2 cellular contexts compared by ENCODE assay signal in the genomic region with DNA sequence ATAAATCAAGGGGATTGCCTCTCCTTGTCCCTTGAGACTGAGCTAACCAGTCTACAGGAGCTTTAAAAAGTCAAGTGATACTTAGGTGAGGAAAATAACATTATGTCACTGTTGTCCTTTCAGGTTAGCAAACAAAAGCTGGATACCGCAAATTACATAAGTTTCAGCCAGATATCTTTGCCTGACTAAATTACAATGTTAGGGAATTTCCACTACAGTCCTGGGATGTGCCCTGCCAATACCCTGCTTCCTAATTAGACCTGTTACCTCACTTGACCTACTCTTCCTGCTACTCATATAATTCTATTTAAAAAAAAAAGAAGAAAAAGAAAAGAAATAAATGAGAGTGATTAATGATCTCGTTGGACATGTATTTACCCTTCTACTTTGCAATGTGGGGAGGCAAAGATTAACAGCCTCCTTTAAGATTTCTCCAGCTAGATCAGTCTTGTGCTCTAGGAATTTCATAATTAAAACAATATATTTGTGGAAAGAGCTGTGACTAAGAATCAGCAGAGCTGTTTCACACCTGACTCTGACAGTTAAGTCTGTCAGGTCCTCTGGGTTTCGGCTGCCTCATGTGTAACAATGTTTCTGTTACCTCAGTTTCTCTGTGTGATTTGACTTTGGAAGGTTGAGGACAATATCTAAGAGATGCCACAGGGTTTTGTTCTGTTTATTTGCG.
TF ChIP-seq lines count a peak whose summit lies in the region.

No MANE protein-coding gene starts in this region.

TF ChIP-seq in A549, 52 proteins besides CTCF, POLR2A, EP300 and RAD21:
- TF ChIP-seq, protein P1, sequence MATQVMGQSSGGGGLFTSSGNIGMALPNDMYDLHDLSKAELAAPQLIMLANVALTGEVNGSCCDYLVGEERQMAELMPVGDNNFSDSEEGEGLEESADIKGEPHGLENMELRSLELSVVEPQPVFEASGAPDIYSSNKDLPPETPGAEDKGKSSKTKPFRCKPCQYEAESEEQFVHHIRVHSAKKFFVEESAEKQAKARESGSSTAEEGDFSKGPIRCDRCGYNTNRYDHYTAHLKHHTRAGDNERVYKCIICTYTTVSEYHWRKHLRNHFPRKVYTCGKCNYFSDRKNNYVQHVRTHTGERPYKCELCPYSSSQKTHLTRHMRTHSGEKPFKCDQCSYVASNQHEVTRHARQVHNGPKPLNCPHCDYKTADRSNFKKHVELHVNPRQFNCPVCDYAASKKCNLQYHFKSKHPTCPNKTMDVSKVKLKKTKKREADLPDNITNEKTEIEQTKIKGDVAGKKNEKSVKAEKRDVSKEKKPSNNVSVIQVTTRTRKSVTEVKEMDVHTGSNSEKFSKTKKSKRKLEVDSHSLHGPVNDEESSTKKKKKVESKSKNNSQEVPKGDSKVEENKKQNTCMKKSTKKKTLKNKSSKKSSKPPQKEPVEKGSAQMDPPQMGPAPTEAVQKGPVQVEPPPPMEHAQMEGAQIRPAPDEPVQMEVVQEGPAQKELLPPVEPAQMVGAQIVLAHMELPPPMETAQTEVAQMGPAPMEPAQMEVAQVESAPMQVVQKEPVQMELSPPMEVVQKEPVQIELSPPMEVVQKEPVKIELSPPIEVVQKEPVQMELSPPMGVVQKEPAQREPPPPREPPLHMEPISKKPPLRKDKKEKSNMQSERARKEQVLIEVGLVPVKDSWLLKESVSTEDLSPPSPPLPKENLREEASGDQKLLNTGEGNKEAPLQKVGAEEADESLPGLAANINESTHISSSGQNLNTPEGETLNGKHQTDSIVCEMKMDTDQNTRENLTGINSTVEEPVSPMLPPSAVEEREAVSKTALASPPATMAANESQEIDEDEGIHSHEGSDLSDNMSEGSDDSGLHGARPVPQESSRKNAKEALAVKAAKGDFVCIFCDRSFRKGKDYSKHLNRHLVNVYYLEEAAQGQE (IDR thresholded peaks at IDR 0.05) = no peak
- no peak for TF ChIP-seq MYC (IDR thresholded peaks at IDR 0.05; ENCODE audit: borderline replicate concordance, low read length)

TF ChIP-seq in HEK293, 187 proteins besides CTCF, POLR2A, EP300 and RAD21:
- TF ChIP-seq ZBTB21 (tag by site-specific recombination; IDR thresholded peaks at IDR 0.05) = no peak
- TF ChIP-seq ZNF629 (tag by site-specific recombination; IDR thresholded peaks at IDR 0.05) = peak; percentile 17; the same call in 1 of the 2 replicates
- TF ChIP-seq ZNF596 (tag by site-specific recombination; IDR thresholded peaks at IDR 0.05) = no peak
- no peak for TF ChIP-seq ZNF677 (tag by site-specific recombination; IDR thresholded peaks at IDR 0.05)
- 0 out of 2 replicates have a peak, but pooled peaks have one; percentile 34 for TF ChIP-seq KLF8 (tag by site-specific recombination; IDR thresholded peaks at IDR 0.05)
- 0 out of 2 replicates have a peak, but pooled peaks have one; percentile 47 for TF ChIP-seq ZNF843 (tag by site-specific recombination; IDR thresholded peaks at IDR 0.05)
- TF ChIP-seq OSR2 (tag by site-specific recombination; IDR thresholded peaks at IDR 0.05) = peak; percentile 63
- no peak for TF ChIP-seq ZNF514 (tag by site-specific recombination; IDR thresholded peaks at IDR 0.05)
- TF ChIP-seq ZNF76 (tag by site-specific recombination; IDR thresholded peaks at IDR 0.05; ENCODE audit: borderline replicate concordance, low read depth) = no peak
- peak; percentile 63; the same call in 1 of the 2 replicates for TF ChIP-seq WT1 (tag by site-specific recombination; IDR thresholded peaks at IDR 0.05)
- TF ChIP-seq ZBTB44 (tag by site-specific recombination; IDR thresholded peaks at IDR 0.05) = no peak
- peak; percentile 42 for TF ChIP-seq ZNF366 (tag by site-specific recombination; conservative IDR thresholded peaks at IDR 0.05)
- TF ChIP-seq, protein P2, sequence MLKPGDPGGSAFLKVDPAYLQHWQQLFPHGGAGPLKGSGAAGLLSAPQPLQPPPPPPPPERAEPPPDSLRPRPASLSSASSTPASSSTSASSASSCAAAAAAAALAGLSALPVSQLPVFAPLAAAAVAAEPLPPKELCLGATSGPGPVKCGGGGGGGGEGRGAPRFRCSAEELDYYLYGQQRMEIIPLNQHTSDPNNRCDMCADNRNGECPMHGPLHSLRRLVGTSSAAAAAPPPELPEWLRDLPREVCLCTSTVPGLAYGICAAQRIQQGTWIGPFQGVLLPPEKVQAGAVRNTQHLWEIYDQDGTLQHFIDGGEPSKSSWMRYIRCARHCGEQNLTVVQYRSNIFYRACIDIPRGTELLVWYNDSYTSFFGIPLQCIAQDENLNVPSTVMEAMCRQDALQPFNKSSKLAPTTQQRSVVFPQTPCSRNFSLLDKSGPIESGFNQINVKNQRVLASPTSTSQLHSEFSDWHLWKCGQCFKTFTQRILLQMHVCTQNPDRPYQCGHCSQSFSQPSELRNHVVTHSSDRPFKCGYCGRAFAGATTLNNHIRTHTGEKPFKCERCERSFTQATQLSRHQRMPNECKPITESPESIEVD (tag by site-specific recombination; IDR thresholded peaks at IDR 0.05) = peak; percentile 17; the same call in 1 of the 2 replicates
- no peak for TF ChIP-seq ZNF48 (tag by site-specific recombination; IDR thresholded peaks at IDR 0.05)
- TF ChIP-seq, protein P3, sequence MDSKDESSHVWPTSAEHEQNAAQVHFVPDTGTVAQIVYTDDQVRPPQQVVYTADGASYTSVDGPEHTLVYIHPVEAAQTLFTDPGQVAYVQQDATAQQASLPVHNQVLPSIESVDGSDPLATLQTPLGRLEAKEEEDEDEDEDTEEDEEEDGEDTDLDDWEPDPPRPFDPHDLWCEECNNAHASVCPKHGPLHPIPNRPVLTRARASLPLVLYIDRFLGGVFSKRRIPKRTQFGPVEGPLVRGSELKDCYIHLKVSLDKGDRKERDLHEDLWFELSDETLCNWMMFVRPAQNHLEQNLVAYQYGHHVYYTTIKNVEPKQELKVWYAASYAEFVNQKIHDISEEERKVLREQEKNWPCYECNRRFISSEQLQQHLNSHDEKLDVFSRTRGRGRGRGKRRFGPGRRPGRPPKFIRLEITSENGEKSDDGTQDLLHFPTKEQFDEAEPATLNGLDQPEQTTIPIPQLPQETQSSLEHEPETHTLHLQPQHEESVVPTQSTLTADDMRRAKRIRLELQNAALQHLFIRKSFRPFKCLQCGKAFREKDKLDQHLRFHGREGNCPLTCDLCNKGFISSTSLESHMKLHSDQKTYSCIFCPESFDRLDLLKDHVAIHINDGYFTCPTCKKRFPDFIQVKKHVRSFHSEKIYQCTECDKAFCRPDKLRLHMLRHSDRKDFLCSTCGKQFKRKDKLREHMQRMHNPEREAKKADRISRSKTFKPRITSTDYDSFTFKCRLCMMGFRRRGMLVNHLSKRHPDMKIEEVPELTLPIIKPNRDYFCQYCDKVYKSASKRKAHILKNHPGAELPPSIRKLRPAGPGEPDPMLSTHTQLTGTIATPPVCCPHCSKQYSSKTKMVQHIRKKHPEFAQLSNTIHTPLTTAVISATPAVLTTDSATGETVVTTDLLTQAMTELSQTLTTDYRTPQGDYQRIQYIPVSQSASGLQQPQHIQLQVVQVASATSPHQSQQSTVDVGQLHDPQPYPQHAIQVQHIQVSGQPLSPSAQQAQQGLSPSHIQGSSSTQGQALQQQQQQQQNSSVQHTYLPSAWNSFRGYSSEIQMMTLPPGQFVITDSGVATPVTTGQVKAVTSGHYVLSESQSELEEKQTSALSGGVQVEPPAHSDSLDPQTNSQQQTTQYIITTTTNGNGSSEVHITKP (tag by site-specific recombination; IDR thresholded peaks at IDR 0.05) = peak; percentile 25; the same call in 1 of the 2 replicates
- TF ChIP-seq ZNF404 (tag by site-specific recombination; IDR thresholded peaks at IDR 0.05) = no peak
- no peak for TF ChIP-seq ZNF645 (tag by site-specific recombination; IDR thresholded peaks at IDR 0.05)
- TF ChIP-seq SP7 (tag by site-specific recombination; IDR thresholded peaks at IDR 0.05) = peak; percentile 51
- no peak for TF ChIP-seq ZNF600 (tag by site-specific recombination; IDR thresholded peaks at IDR 0.05)
